Comparison of ENCODE assay signal across 9 cellular contexts in genomic region chr17:5122586-5123342, GRCh38. TPM values are rescaled to one million over a fixed set of nuclear protein-coding genes. Genes with fewer than 3 reads are reported as not detected.
DNase-seq lines count a peak whose midpoint lies in the region; FAIRE-seq lines count a peak whose summit lies in the region.
"Had no signal": no experiment of that assay in that cellular context is flagged by ENCODE, and none has a peak within 500 bp of the region (broad histone marks: within the 10 kb centered on the region; RNA-seq: fewer than 3 reads in every experiment).

No MANE protein-coding gene starts in this region.

- peaks cover 15% of the 10 kb centered on the region for H3K27me3 ChIP-seq in ectodermal cell (ENCODE audit: control insufficient read depth, insufficient read depth, low read length, poor library complexity, severe bottlenecking)

- H3K4me3 Mint-ChIP-seq in activated naive CD4-positive, alpha-beta T cell treated with anti-CD3 and anti-CD28 coated beads for 36 hours: peak overlapping the region; percentile 28

- 7% methylated on average over 75 of the region's 75 CpGs for WGBS in ectodermal cell, 2 experiments

- in situ Hi-C loops in G401 (cut with HindIII; ENCODE audit: low sequenced_read_pairs): no loop called here

- FAIRE-seq in urothelium cell line (lab: Jason Lieb, UNC): no peak

- no peaks in the 10 kb centered on the region for H3K36me3 ChIP-seq in ectodermal cell (ENCODE audit: control insufficient read depth, insufficient read depth, low read length)

- H3K27ac Mint-ChIP-seq in activated naive CD4-positive, alpha-beta T cell treated with anti-CD3 and anti-CD28 coated beads for 36 hours: no peak overlapping the region

- intact Hi-C loops in activated naive CD4-positive, alpha-beta T cell treated with anti-CD3 and anti-CD28 coated beads for 36 hours (cut with micrococcal nuclease): no loop called here

- H3K4me1 Mint-ChIP-seq in activated naive CD4-positive, alpha-beta T cell treated with anti-CD3 and anti-CD28 coated beads for 36 hours (ENCODE audit: low read depth): peaks cover 4% of the 10 kb centered on the region

- H3K9me3 ChIP-seq in ectodermal cell (ENCODE audit: control insufficient read depth, low read length): no peaks in the 10 kb centered on the region

- H3K9me3 Mint-ChIP-seq in activated naive CD4-positive, alpha-beta T cell treated with anti-CD3 and anti-CD28 coated beads for 36 hours: no peaks in the 10 kb centered on the region

- no peak overlapping the region for H3K27ac ChIP-seq in ectodermal cell (ENCODE audit: insufficient read depth, low read depth, low read length, poor library complexity, severe bottlenecking)

- CTCF ChIA-PET in activated naive CD4-positive, alpha-beta T cell treated with anti-CD3 and anti-CD28 coated beads for 36 hours (lab: Charles Lee): no interaction called here

- DNase-seq in activated naive CD4-positive, alpha-beta T cell treated with anti-CD3 and anti-CD28 coated beads for 36 hours: peak; percentile 17
- no peak for DNase-seq in activated naive CD4-positive, alpha-beta T cell treated with anti-CD3 and anti-CD28 coated beads, Interleukin-2, amount 50 U/mL, for 16 hours
- peak; percentile 87 for DNase-seq in mesenteric fat pad (ENCODE audit: low spot score)
- peak; percentile 25 for DNase-seq in urothelium cell line (ENCODE audit: low spot score)
- DNase-seq in G401 (ENCODE audit: low spot score): no peak
- no peak for DNase-seq in DMS114 treated with DMSO at 0.1 percent for 48 hours (lab: John Stamatoyannopoulos, UW; ENCODE audit: unreplicated experiment)
- DNase-seq in germinal center (ENCODE audit: low spot score): no peak

- H3K4me1 ChIP-seq in ectodermal cell (ENCODE audit: control insufficient read depth, insufficient read depth, low read length): no peaks in the 10 kb centered on the region

- no peaks in the 10 kb centered on the region for H3K36me3 Mint-ChIP-seq in activated naive CD4-positive, alpha-beta T cell treated with anti-CD3 and anti-CD28 coated beads for 36 hours (ENCODE audit: low read depth)

- peak overlapping the region; percentile 57 for H3K4me3 ChIP-seq in ectodermal cell (ENCODE audit: insufficient read depth, low read depth, low read length)

- peaks cover 35% of the 10 kb centered on the region for H3K27me3 Mint-ChIP-seq in activated naive CD4-positive, alpha-beta T cell treated with anti-CD3 and anti-CD28 coated beads for 36 hours (ENCODE audit: low read depth)

RNA-seq across cellular contexts. Expression of gene USP6, which starts 6.9 kb away (rescaled TPM):
- total RNA-seq in activated naive CD4-positive, alpha-beta T cell treated with anti-CD3 and anti-CD28 coated beads for 36 hours: under 1 TPM in 1 of 2 experiments, not detected in 1; 0.05 TPM
- 0.07 TPM for polyA plus RNA-seq in ectodermal cell (2013, experiment 1 of 4)
- polyA plus RNA-seq in ectodermal cell (2013, experiment 2 of 4): 0.11 TPM
- 0.16 TPM for polyA plus RNA-seq in ectodermal cell (2013, experiment 3 of 4)
- 0.08 TPM for polyA plus RNA-seq in ectodermal cell (2013, experiment 4 of 4)
- 0.26 TPM for total RNA-seq in mesenteric fat pad
- not detected in 2 replicates for total RNA-seq in G401 (2014; rRNA removed; shearing (Covaris generic))
- total RNA-seq: lung microvascular endothelial cell had no signal

RNA-seq across cellular contexts. Expression of gene ZNF232, which starts 11.1 kb away (rescaled TPM):
- 1 to 10 TPM; 9.1 to 9.5 TPM for total RNA-seq in activated naive CD4-positive, alpha-beta T cell treated with anti-CD3 and anti-CD28 coated beads for 36 hours
- 27.6 TPM for polyA plus RNA-seq in ectodermal cell (2013, experiment 1 of 4)
- polyA plus RNA-seq in ectodermal cell (2013, experiment 2 of 4): 37.8 TPM
- polyA plus RNA-seq in ectodermal cell (2013, experiment 3 of 4): 28.0 TPM
- 30.7 TPM for polyA plus RNA-seq in ectodermal cell (2013, experiment 4 of 4)
- 4.6 TPM for total RNA-seq in mesenteric fat pad
- 10.1 and 11.8 TPM in 2 replicates for total RNA-seq in G401 (2014; rRNA removed; shearing (Covaris generic))

RNA-seq across cellular contexts. Expression of gene ZFP3, which starts 44.5 kb away (rescaled TPM):
- total RNA-seq in activated naive CD4-positive, alpha-beta T cell treated with anti-CD3 and anti-CD28 coated beads for 36 hours: under 1 TPM; 0.62 to 0.83 TPM
- polyA plus RNA-seq in ectodermal cell (2013, experiment 1 of 4): 0.07 TPM
- 0.14 TPM for polyA plus RNA-seq in ectodermal cell (2013, experiment 2 of 4)
- polyA plus RNA-seq in ectodermal cell (2013, experiment 3 of 4): not detected
- 0.08 TPM for polyA plus RNA-seq in ectodermal cell (2013, experiment 4 of 4)
- 4.2 TPM for total RNA-seq in mesenteric fat pad
- total RNA-seq in G401 (2014; rRNA removed; shearing (Covaris generic)): not detected in 2 replicates

Comparison
In these comparisons a context has a peak if more than half of its experiments do, and no peak if none do; other contexts are left out.
1. DNase-seq: peak in activated naive CD4-positive, alpha-beta T cell treated with anti-CD3 and anti-CD28 coated beads for 36 hours (single experiment), mesenteric fat pad (single experiment) and urothelium cell line (single experiment); none in activated naive CD4-positive, alpha-beta T cell treated with anti-CD3 and anti-CD28 coated beads, Interleukin-2, amount 50 U/mL, for 16 hours (single experiment), G401 (single experiment), DMS114 treated with DMSO at 0.1 percent for 48 hours (single experiment) and germinal center (single experiment).